1 cellular context compared by ENCODE assay signal in the genomic region with DNA sequence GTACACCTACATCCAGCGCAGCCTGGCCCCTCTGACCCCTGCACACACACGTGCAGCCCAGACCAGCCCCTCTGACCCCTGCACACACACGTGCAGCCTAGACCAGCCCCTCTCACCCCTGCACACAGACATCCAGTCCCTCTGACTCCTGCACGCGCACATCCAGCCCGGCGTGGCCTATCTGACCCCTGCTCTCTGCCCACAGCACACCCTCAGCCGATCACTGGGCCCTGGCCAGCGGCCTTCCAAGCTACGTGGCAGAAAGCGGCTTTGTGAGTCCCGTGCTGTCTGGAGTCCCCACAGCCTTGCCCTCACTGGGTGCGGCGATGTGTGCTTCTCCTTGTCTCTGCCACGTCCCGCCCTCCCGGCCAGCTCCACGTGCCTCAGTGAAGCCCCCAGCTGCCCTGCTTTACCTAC.
TF ChIP-seq lines count a peak whose summit lies in the region.

No MANE protein-coding gene starts in this region.

TF ChIP-seq in HepG2, 621 proteins besides CTCF, POLR2A, EP300 and RAD21 (continued from another document):
- TF ChIP-seq, protein P1, sequence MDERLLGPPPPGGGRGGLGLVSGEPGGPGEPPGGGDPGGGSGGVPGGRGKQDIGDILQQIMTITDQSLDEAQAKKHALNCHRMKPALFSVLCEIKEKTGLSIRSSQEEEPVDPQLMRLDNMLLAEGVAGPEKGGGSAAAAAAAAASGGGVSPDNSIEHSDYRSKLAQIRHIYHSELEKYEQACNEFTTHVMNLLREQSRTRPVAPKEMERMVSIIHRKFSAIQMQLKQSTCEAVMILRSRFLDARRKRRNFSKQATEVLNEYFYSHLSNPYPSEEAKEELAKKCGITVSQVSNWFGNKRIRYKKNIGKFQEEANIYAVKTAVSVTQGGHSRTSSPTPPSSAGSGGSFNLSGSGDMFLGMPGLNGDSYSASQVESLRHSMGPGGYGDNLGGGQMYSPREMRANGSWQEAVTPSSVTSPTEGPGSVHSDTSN (CRISPR knock-in tag; IDR thresholded peaks at IDR 0.05): no peak
- no peak for TF ChIP-seq THAP11 (CRISPR knock-in tag; IDR thresholded peaks at IDR 0.05)
- peak; percentile 25; the same call in 1 of the 2 replicates for TF ChIP-seq HDAC2 (CRISPR knock-in tag; IDR thresholded peaks at IDR 0.05)
- TF ChIP-seq, protein P2, sequence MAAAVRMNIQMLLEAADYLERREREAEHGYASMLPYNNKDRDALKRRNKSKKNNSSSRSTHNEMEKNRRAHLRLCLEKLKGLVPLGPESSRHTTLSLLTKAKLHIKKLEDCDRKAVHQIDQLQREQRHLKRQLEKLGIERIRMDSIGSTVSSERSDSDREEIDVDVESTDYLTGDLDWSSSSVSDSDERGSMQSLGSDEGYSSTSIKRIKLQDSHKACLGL (CRISPR knock-in tag; IDR thresholded peaks at IDR 0.05): no peak
- TF ChIP-seq, protein P3, sequence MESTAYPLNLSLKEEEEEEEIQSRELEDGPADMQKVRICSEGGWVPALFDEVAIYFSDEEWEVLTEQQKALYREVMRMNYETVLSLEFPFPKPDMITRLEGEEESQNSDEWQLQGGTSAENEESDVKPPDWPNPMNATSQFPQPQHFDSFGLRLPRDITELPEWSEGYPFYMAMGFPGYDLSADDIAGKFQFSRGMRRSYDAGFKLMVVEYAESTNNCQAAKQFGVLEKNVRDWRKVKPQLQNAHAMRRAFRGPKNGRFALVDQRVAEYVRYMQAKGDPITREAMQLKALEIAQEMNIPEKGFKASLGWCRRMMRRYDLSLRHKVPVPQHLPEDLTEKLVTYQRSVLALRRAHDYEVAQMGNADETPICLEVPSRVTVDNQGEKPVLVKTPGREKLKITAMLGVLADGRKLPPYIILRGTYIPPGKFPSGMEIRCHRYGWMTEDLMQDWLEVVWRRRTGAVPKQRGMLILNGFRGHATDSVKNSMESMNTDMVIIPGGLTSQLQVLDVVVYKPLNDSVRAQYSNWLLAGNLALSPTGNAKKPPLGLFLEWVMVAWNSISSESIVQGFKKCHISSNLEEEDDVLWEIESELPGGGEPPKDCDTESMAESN (CRISPR knock-in tag; conservative IDR thresholded peaks at IDR 0.05): no peak
- no peak for TF ChIP-seq DNMT3B (CRISPR knock-in tag; conservative IDR thresholded peaks at IDR 0.05)
- TF ChIP-seq, protein P4, sequence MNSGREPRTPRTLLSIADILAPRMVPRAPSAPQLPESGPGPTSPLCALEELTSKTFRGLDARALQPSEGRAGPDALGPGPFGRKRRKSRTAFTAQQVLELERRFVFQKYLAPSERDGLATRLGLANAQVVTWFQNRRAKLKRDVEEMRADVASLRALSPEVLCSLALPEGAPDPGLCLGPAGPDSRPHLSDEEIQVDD (CRISPR knock-in tag; IDR thresholded peaks at IDR 0.05; ENCODE audit: borderline replicate concordance): no peak
- TF ChIP-seq ZNF563 (CRISPR knock-in tag; IDR thresholded peaks at IDR 0.05): peak; percentile 59; the same call in 1 of the 2 replicates
- TF ChIP-seq MLLT10 (CRISPR knock-in tag; IDR thresholded peaks at IDR 0.05): no peak
- 0 out of 2 replicates have a peak, but pooled peaks have one; percentile 11 for TF ChIP-seq POGZ (CRISPR knock-in tag; IDR thresholded peaks at IDR 0.05)
- TF ChIP-seq ONECUT2 (CRISPR knock-in tag; IDR thresholded peaks at IDR 0.05): no peak
- no peak for TF ChIP-seq PRMT3 (CRISPR knock-in tag; IDR thresholded peaks at IDR 0.05; ENCODE audit: borderline replicate concordance, low read depth)
- peak; percentile 22 to 49; a peak in 1 of 4 replicates for TF ChIP-seq NR2F1 (CRISPR knock-in tag; IDR thresholded peaks at IDR 0.05)
- TF ChIP-seq, protein P5, sequence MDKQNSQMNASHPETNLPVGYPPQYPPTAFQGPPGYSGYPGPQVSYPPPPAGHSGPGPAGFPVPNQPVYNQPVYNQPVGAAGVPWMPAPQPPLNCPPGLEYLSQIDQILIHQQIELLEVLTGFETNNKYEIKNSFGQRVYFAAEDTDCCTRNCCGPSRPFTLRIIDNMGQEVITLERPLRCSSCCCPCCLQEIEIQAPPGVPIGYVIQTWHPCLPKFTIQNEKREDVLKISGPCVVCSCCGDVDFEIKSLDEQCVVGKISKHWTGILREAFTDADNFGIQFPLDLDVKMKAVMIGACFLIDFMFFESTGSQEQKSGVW (CRISPR knock-in tag; IDR thresholded peaks at IDR 0.05; ENCODE audit: borderline replicate concordance): no peak
- no peak for TF ChIP-seq ZNF616 (CRISPR knock-in tag; IDR thresholded peaks at IDR 0.05; ENCODE audit: low read depth)
- no peak for TF ChIP-seq MEF2D (CRISPR knock-in tag; IDR thresholded peaks at IDR 0.05)
- no peak for TF ChIP-seq ZNF557 (CRISPR knock-in tag; IDR thresholded peaks at IDR 0.05)
- no peak for TF ChIP-seq STAT5B (CRISPR knock-in tag; IDR thresholded peaks at IDR 0.05)
- no peak for TF ChIP-seq ARNT2 (CRISPR knock-in tag; IDR thresholded peaks at IDR 0.05; ENCODE audit: low read depth)
- TF ChIP-seq CENPT (CRISPR knock-in tag; IDR thresholded peaks at IDR 0.05; ENCODE audit: low read depth): no peak
- TF ChIP-seq, protein P6, sequence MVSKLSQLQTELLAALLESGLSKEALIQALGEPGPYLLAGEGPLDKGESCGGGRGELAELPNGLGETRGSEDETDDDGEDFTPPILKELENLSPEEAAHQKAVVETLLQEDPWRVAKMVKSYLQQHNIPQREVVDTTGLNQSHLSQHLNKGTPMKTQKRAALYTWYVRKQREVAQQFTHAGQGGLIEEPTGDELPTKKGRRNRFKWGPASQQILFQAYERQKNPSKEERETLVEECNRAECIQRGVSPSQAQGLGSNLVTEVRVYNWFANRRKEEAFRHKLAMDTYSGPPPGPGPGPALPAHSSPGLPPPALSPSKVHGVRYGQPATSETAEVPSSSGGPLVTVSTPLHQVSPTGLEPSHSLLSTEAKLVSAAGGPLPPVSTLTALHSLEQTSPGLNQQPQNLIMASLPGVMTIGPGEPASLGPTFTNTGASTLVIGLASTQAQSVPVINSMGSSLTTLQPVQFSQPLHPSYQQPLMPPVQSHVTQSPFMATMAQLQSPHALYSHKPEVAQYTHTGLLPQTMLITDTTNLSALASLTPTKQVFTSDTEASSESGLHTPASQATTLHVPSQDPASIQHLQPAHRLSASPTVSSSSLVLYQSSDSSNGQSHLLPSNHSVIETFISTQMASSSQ (IDR thresholded peaks at IDR 0.05; ENCODE audit: low read depth): no peak
- TF ChIP-seq, protein P6 (CRISPR knock-in tag; IDR thresholded peaks at IDR 0.05; ENCODE audit: borderline replicate concordance): no peak
- no peak for TF ChIP-seq PCBP1 (IDR thresholded peaks at IDR 0.05; ENCODE audit: borderline replicate concordance, low read depth, low read length)
- TF ChIP-seq, protein P7, sequence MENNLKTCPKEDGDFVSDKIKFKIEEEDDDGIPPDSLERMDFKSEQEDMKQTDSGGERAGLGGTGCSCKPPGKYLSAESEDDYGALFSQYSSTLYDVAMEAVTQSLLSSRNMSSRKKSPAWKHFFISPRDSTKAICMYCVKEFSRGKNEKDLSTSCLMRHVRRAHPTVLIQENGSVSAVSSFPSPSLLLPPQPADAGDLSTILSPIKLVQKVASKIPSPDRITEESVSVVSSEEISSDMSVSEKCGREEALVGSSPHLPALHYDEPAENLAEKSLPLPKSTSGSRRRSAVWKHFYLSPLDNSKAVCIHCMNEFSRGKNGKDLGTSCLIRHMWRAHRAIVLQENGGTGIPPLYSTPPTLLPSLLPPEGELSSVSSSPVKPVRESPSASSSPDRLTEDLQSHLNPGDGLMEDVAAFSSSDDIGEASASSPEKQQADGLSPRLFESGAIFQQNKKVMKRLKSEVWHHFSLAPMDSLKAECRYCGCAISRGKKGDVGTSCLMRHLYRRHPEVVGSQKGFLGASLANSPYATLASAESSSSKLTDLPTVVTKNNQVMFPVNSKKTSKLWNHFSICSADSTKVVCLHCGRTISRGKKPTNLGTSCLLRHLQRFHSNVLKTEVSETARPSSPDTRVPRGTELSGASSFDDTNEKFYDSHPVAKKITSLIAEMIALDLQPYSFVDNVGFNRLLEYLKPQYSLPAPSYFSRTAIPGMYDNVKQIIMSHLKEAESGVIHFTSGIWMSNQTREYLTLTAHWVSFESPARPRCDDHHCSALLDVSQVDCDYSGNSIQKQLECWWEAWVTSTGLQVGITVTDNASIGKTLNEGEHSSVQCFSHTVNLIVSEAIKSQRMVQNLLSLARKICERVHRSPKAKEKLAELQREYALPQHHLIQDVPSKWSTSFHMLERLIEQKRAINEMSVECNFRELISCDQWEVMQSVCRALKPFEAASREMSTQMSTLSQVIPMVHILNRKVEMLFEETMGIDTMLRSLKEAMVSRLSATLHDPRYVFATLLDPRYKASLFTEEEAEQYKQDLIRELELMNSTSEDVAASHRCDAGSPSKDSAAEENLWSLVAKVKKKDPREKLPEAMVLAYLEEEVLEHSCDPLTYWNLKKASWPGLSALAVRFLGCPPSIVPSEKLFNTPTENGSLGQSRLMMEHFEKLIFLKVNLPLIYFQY (CRISPR knock-in tag; IDR thresholded peaks at IDR 0.05; ENCODE audit: borderline replicate concordance): no peak
- peak; percentile 46; the same call in 1 of the 2 replicates for TF ChIP-seq RNF2 (conservative IDR thresholded peaks at IDR 0.05; ENCODE audit: low read depth)
- no peak for TF ChIP-seq ZNF746 (CRISPR knock-in tag; IDR thresholded peaks at IDR 0.05)
- TF ChIP-seq CEBPG (CRISPR knock-in tag; IDR thresholded peaks at IDR 0.05): no peak
- peak; percentile 13; the same call in 1 of the 2 replicates for TF ChIP-seq ZFY (CRISPR knock-in tag; IDR thresholded peaks at IDR 0.05)
- TF ChIP-seq NR1H2 (CRISPR knock-in tag; IDR thresholded peaks at IDR 0.05; ENCODE audit: borderline replicate concordance, low read depth): no peak
